19 cellular contexts compared by ENCODE assay signal in the genomic region with DNA sequence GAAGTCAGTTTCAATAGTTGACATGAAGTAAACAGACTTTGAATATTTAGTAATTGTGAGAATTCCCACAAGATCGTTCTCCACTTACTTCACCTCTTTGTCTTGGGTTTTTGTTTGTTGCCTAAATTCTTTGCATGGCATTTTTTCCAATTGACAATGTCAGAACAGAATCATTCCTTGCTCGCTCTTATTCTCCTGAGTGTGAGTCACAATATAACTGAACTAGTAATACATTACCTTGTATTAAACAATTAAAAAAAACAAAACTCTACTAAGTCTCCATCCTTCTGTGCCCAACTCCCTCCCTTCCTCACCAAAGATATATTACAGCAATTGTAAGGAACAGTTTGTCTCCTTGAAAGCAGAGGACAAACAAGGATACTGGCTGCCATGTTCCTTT.
DNase-seq lines count a peak whose midpoint lies in the region; ATAC-seq, FAIRE-seq and TF ChIP-seq lines count a peak whose summit lies in the region.
"Had no signal": no experiment of that assay in that cellular context is flagged by ENCODE, and none has a peak within 500 bp of the region (broad histone marks: within the 10 kb centered on the region; RNA-seq: fewer than 3 reads in every experiment).

No MANE protein-coding gene starts in this region.

- no peak overlapping the region for H3K27ac ChIP-seq in kidney (ENCODE audit: low read depth in 2 of 2, low read length in 2 of 2)
- H3K27ac ChIP-seq: KMS-11 had no signal

- H3K4me1 ChIP-seq in kidney (ENCODE audit: control insufficient read depth in 1 of 2, insufficient read depth in 1 of 2, low read depth in 1 of 2, low read length in 2 of 2): no peaks in the 10 kb centered on the region
- H3K4me1 ChIP-seq: BE2C, HAP-1 had no signal

- peak; percentile 8 for FAIRE-seq in kidney (lab: Jason Lieb, UNC)
- FAIRE-seq: A204.1, GM12892, GM18507 had no signal

- intact Hi-C loops in kidney (cut with DNase I): no loop called here

- CTCF ChIA-PET in HEK293T (lab: Yijun Ruan, JAX): no interaction called here

- no peak for ATAC-seq in GM19455 (IDR thresholded peaks at IDR 0.05; ENCODE audit: unreplicated experiment)

- H3K36me3 ChIP-seq in kidney (ENCODE audit: control insufficient read depth in 1 of 2, insufficient read depth in 2 of 2, low read length in 2 of 2): no peaks in the 10 kb centered on the region
- H3K36me3 ChIP-seq: BE2C, HAP-1 had no signal

- H3K4me3 ChIP-seq in kidney (ENCODE audit: low read length in 2 of 2): no peak overlapping the region
- H3K4me3 ChIP-seq: HAP-1 had no signal

- DNase-seq in astrocyte of the hippocampus (ENCODE audit: low read depth, low spot score) (peak; percentile 37), kidney (no peak), renal cortical epithelial cell (ENCODE audit: low read depth) (peak; percentile 96), HEK293T (ENCODE audit: extremely low spot score) (no peak), T-helper 9 cell (no peak)
- DNase-seq: ACHN; BE2C; C1 segment of cervical spinal cord; CD4-positive, CD25-positive, alpha-beta regulatory T cell; CD8-positive, alpha-beta memory T cell; COR-L47; DMS 273 treated with DMSO at 0.1 percent for 48 hours; GDM1 had no signal

- H3K9me3 ChIP-seq in kidney (ENCODE audit: control insufficient read depth in 1 of 2, low read length in 2 of 2): no peaks in the 10 kb centered on the region
- H3K9me3 ChIP-seq: BE2C, HAP-1 had no signal

- no peak overlapping the region for H3K9ac ChIP-seq in kidney (ENCODE audit: low read length in 2 of 2)
- H3K9ac ChIP-seq: KMS-11 had no signal

- no peak for TF ChIP-seq CTCF in kidney (IDR thresholded peaks at IDR 0.05; ENCODE audit: borderline replicate concordance, extremely low read depth, insufficient read depth)

- POLR2A ChIA-PET in HEK293T (lab: Yijun Ruan, JAX): no interaction called here

TF ChIP-seq in HEK293T, 16 proteins besides CTCF, POLR2A, EP300 and RAD21:
- TF ChIP-seq SUZ12 (IDR thresholded peaks at IDR 0.05) (no peak), TARDBP (IDR thresholded peaks at IDR 0.05) (no peak), ZNF384 (IDR thresholded peaks at IDR 0.05) (no peak), CTBP1 (IDR thresholded peaks at IDR 0.05; ENCODE audit: borderline replicate concordance) (no peak), ARNT (IDR thresholded peaks at IDR 0.05) (no peak), SP1 (IDR thresholded peaks at IDR 0.05) (no peak), FOXA1 (IDR thresholded peaks at IDR 0.05) (no peak), FOXK2 (IDR thresholded peaks at IDR 0.05) (no peak)
- TF ChIP-seq, protein P1, sequence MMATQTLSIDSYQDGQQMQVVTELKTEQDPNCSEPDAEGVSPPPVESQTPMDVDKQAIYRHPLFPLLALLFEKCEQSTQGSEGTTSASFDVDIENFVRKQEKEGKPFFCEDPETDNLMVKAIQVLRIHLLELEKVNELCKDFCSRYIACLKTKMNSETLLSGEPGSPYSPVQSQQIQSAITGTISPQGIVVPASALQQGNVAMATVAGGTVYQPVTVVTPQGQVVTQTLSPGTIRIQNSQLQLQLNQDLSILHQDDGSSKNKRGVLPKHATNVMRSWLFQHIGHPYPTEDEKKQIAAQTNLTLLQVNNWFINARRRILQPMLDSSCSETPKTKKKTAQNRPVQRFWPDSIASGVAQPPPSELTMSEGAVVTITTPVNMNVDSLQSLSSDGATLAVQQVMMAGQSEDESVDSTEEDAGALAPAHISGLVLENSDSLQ (IDR thresholded peaks at IDR 0.05): no peak

Comparison
In these comparisons a context has a peak if more than half of its experiments do, and no peak if none do; other contexts are left out.
1. DNase-seq: peak in astrocyte of the hippocampus (single experiment) and renal cortical epithelial cell (single experiment); none in kidney (single experiment), HEK293T (single experiment) and T-helper 9 cell (single experiment).